In genomic region chr17:76530826-76531500, GRCh38 we compare ENCODE assay signal across 11 cellular contexts. TPM values are rescaled to one million over a fixed set of nuclear protein-coding genes. Genes with fewer than 3 reads are reported as not detected.
DNase-seq lines count a peak whose midpoint lies in the region; ATAC-seq and TF ChIP-seq lines count a peak whose summit lies in the region.
"Had no signal": no experiment of that assay in that cellular context is flagged by ENCODE, and none has a peak within 500 bp of the region (broad histone marks: within the 10 kb centered on the region; RNA-seq: fewer than 3 reads in every experiment).

No MANE protein-coding gene starts in this region.

- intact Hi-C loops in mucosa of descending colon (cut with DNase I, micrococcal nuclease), result no loop called here

- no peak for TF ChIP-seq CTCF in mucosa of descending colon (IDR thresholded peaks at IDR 0.05)

- peaks cover 64% of the 10 kb centered on the region for H3K4me1 Mint-ChIP-seq in stimulated activated naive CD8-positive, alpha-beta T cell treated with anti-CD3 and anti-CD28 coated beads, Interleukin-15, amount 100 ng/mL, for 72 hours

- peaks cover 20 to 34% of the 10 kb centered on the region in 2 donors for H3K4me1 ChIP-seq in duodenal mucosa (ENCODE audit: control insufficient read depth in 1 of 2, insufficient read depth in 2 of 2, low read length in 2 of 2)
- peaks cover 33% of the 10 kb centered on the region for H3K4me1 ChIP-seq in mucosa of descending colon (ENCODE audit: low read depth)

- H3K4me3 Mint-ChIP-seq in stimulated activated naive CD8-positive, alpha-beta T cell treated with anti-CD3 and anti-CD28 coated beads, Interleukin-15, amount 100 ng/mL, for 72 hours, result no peak overlapping the region

- peak overlapping the region; percentile 84 for H3K27ac ChIP-seq in duodenal mucosa (ENCODE audit: low read depth, low read length)
- peak overlapping the region; percentile 88 for H3K27ac ChIP-seq in substantia nigra (ENCODE audit: low read depth, low read length, poor library complexity, severe bottlenecking)

- H3K36me3 ChIP-seq in duodenal mucosa (ENCODE audit: control insufficient read depth in 1 of 2, insufficient read depth in 2 of 2, low read length in 2 of 2), result no peaks in the 10 kb centered on the region
- H3K36me3 ChIP-seq in mucosa of descending colon (ENCODE audit: low read depth), result no peaks in the 10 kb centered on the region

- H3K9ac ChIP-seq in duodenal mucosa (ENCODE audit: low read depth in 1 of 2, low read length in 2 of 2), result peak overlapping the region in 1 of 2 donors; percentile 1

- H3K9me3 Mint-ChIP-seq in stimulated activated naive CD8-positive, alpha-beta T cell treated with anti-CD3 and anti-CD28 coated beads, Interleukin-15, amount 100 ng/mL, for 72 hours, result no peaks in the 10 kb centered on the region

- peaks cover 0 to under 1% of the 10 kb centered on the region in 2 donors for H3K27me3 ChIP-seq in duodenal mucosa (ENCODE audit: control insufficient read depth in 1 of 2, insufficient read depth in 2 of 2, low read length in 2 of 2)

- H3K27ac Mint-ChIP-seq in stimulated activated naive CD8-positive, alpha-beta T cell treated with anti-CD3 and anti-CD28 coated beads, Interleukin-15, amount 100 ng/mL, for 72 hours, result peak overlapping the region in 1 of 2 donors; percentile 10

- H3K27me3 Mint-ChIP-seq in stimulated activated naive CD8-positive, alpha-beta T cell treated with anti-CD3 and anti-CD28 coated beads, Interleukin-15, amount 100 ng/mL, for 72 hours, result peaks cover under 1% of the 10 kb centered on the region

- peak in 2 of 3 donors; percentile 37 to 54 for DNase-seq in mucosa of descending colon
- no peak for DNase-seq in substantia nigra (lab: John Stamatoyannopoulos, UW)
- DNase-seq in cerebellar nuclear complex (lab: John Stamatoyannopoulos, UW), result no peak
- no peak for DNase-seq in stimulated activated naive CD8-positive, alpha-beta T cell treated with anti-CD3 and anti-CD28 coated beads, Interleukin-15, amount 100 ng/mL, for 72 hours
- DNase-seq in NCI-H187 treated with DMSO at 0.1 percent for 48 hours (lab: John Stamatoyannopoulos, UW), result no peak
- DNase-seq: hypothalamus, occipital lobe had no signal

- H3K4me3 ChIP-seq in duodenal mucosa (ENCODE audit: low read depth in 1 of 2, low read length in 2 of 2), result no peak overlapping the region
- no peak overlapping the region for H3K4me3 ChIP-seq in mucosa of descending colon
- H3K4me3 ChIP-seq: GM12878 had no signal

- ATAC-seq in mucosa of descending colon (no peak), GM19463 (IDR thresholded peaks at IDR 0.05; ENCODE audit: unreplicated experiment) (no peak)
- no peak for ATAC-seq in stimulated activated naive CD8-positive, alpha-beta T cell treated with anti-CD3 and anti-CD28 coated beads, Interleukin-15, amount 100 ng/mL, for 72 hours
- ATAC-seq: GM12878 had no signal

- no peaks in the 10 kb centered on the region for H3K9me3 ChIP-seq in duodenal mucosa (ENCODE audit: control insufficient read depth in 1 of 2, low read length in 2 of 2)
- H3K9me3 ChIP-seq in mucosa of descending colon, result no peaks in the 10 kb centered on the region

TF ChIP-seq in PFSK-1, 5 proteins besides CTCF, POLR2A, EP300 and RAD21:
- TF ChIP-seq, protein P1, sequence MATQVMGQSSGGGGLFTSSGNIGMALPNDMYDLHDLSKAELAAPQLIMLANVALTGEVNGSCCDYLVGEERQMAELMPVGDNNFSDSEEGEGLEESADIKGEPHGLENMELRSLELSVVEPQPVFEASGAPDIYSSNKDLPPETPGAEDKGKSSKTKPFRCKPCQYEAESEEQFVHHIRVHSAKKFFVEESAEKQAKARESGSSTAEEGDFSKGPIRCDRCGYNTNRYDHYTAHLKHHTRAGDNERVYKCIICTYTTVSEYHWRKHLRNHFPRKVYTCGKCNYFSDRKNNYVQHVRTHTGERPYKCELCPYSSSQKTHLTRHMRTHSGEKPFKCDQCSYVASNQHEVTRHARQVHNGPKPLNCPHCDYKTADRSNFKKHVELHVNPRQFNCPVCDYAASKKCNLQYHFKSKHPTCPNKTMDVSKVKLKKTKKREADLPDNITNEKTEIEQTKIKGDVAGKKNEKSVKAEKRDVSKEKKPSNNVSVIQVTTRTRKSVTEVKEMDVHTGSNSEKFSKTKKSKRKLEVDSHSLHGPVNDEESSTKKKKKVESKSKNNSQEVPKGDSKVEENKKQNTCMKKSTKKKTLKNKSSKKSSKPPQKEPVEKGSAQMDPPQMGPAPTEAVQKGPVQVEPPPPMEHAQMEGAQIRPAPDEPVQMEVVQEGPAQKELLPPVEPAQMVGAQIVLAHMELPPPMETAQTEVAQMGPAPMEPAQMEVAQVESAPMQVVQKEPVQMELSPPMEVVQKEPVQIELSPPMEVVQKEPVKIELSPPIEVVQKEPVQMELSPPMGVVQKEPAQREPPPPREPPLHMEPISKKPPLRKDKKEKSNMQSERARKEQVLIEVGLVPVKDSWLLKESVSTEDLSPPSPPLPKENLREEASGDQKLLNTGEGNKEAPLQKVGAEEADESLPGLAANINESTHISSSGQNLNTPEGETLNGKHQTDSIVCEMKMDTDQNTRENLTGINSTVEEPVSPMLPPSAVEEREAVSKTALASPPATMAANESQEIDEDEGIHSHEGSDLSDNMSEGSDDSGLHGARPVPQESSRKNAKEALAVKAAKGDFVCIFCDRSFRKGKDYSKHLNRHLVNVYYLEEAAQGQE (IDR thresholded peaks at IDR 0.05; ENCODE audit: insufficient read depth in 1 of 2, low read depth in 2 of 2, low read length in 2 of 2), result no peak
- TF ChIP-seq FOXP2 (optimal IDR thresholded peaks at IDR 0.05; ENCODE audit: borderline replicate concordance, extremely low read depth, extremely low read length, insufficient read depth), result peak; percentile 15

RNA-seq across cellular contexts. Expression of gene CYGB, which starts 6.5 kb away (rescaled TPM):
- 0.39 TPM for polyA plus RNA-seq in PFSK-1 (2012; ENCODE audit: insufficient read length, low read depth)
- 10 to 100 TPM; 10.6 to 24.0 (median 15.1) TPM for total RNA-seq in mucosa of descending colon
- polyA plus RNA-seq: GM12878 had no signal

RNA-seq across cellular contexts. Expression of gene PRCD, which starts 8.9 kb away (rescaled TPM):
- 0.88 TPM for polyA plus RNA-seq in PFSK-1 (2012; ENCODE audit: insufficient read length, low read depth)
- 1 to 10 TPM; 1.0 to 4.8 (median 1.6) TPM for total RNA-seq in mucosa of descending colon

RNA-seq across cellular contexts. Expression of gene RHBDF2, which starts 29.7 kb away (rescaled TPM):
- 19.3 TPM for polyA plus RNA-seq in PFSK-1 (2012; ENCODE audit: insufficient read length, low read depth)
- total RNA-seq in mucosa of descending colon, result 10 to 100 TPM; 11.2 to 20.8 (median 18.9) TPM

RNA-seq across cellular contexts. Expression of gene ST6GALNAC2, which starts 54.7 kb away (rescaled TPM):
- not detected for polyA plus RNA-seq in PFSK-1 (2012; ENCODE audit: insufficient read length, low read depth)
- 10 to 100 TPM in 1 of 3 donors, 1 to 10 TPM in 2; 3.7 to 11.1 (median 4.3) TPM for total RNA-seq in mucosa of descending colon
- total RNA-seq: occipital lobe had no signal

Comparison
In these comparisons a context has a peak if more than half of its experiments do, and no peak if none do; other contexts are left out.
1. DNase-seq: peak in mucosa of descending colon (2 of 3); none in substantia nigra (0 of 49), cerebellar nuclear complex (0 of 2), stimulated activated naive CD8-positive, alpha-beta T cell treated with anti-CD3 and anti-CD28 coated beads, Interleukin-15, amount 100 ng/mL, for 72 hours (0 of 2) and NCI-H187 treated with DMSO at 0.1 percent for 48 hours (single experiment).